ENCODE assay signal across 16 cellular contexts in the genomic region with DNA sequence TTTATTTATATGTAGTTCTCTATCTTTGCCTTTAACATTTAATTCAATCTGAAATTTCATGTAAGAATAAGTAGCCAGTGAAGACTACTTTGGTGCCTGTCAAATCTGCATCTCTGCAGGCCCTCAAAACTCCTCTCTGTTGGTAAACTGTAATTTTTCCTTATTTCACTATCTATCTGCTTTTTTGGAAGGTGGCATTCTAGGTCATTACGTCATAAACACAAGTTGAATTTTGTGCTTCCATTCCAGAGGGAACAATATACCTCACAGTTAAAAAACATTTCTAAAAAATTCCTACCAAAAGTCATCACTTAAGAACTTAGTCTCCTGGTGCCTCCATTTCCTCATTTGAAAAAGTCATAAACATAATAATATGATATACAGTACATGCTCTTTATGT.
DNase-seq lines count a peak whose midpoint lies in the region; ATAC-seq, FAIRE-seq and TF ChIP-seq lines count a peak whose summit lies in the region.
"Had no signal": no experiment of that assay in that cellular context is flagged by ENCODE, and none has a peak within 500 bp of the region (broad histone marks: within the 10 kb centered on the region; RNA-seq: fewer than 3 reads in every experiment).

No MANE protein-coding gene starts in this region.

- H3K27ac ChIP-seq in HepG2 (ENCODE audit: extremely low read length, insufficient read depth, low read length) (no peak overlapping the region), right lobe of liver (no peak overlapping the region), cingulate gyrus (ENCODE audit: low read depth, low read length) (peak overlapping the region; percentile 48), testis (no peak overlapping the region), esophagus squamous epithelium (no peak overlapping the region)
- H3K27ac ChIP-seq: BLaER1, GM23248 had no signal

- H3K27ac Mint-ChIP-seq in stimulated activated effector memory CD8-positive, alpha-beta T cell treated with anti-CD3 and anti-CD28 coated beads, Interleukin-12 subunit alpha, Interleukin-12 subunit beta, amount 100 ng/mL, for 72 hours: no peak overlapping the region
- H3K27ac Mint-ChIP-seq: CD14-positive monocyte; CD4-positive, alpha-beta memory T cell had no signal

- ATAC-seq in HepG2 (no peak), right lobe of liver (no peak)
- no peak for ATAC-seq in stimulated activated effector memory CD8-positive, alpha-beta T cell treated with anti-CD3 and anti-CD28 coated beads, Interleukin-12 subunit alpha, Interleukin-12 subunit beta, amount 100 ng/mL, for 72 hours

- no peak overlapping the region for H3K9ac ChIP-seq in HepG2 (ENCODE audit: insufficient read depth, low read depth, low read length)
- H3K9ac ChIP-seq: BLaER1, GM23248 had no signal

- no peak for TF ChIP-seq CTCF in HepG2 (CRISPR knock-in tag; IDR thresholded peaks at IDR 0.05)
- no peak for TF ChIP-seq CTCF in right lobe of liver (IDR thresholded peaks at IDR 0.05)
- no peak for TF ChIP-seq CTCF in testis (IDR thresholded peaks at IDR 0.05)
- no peak for TF ChIP-seq CTCF in esophagus squamous epithelium (IDR thresholded peaks at IDR 0.05)

- FAIRE-seq in HepG2 (lab: Jason Lieb, UNC): no peak
- FAIRE-seq: GM19239 had no signal

- no peaks in the 10 kb centered on the region for H3K36me3 Mint-ChIP-seq in stimulated activated effector memory CD8-positive, alpha-beta T cell treated with anti-CD3 and anti-CD28 coated beads, Interleukin-12 subunit alpha, Interleukin-12 subunit beta, amount 100 ng/mL, for 72 hours

- TF ChIP-seq RAD21 in HepG2 (CRISPR knock-in tag; IDR thresholded peaks at IDR 0.05): no peak

- 50% methylated on average over 1 of the region's 1 CpG for WGBS in HepG2 (ENCODE audit: low lambda C conversion rate)
- 100% methylated on average over 1 of the region's 1 CpG for WGBS in right lobe of liver (ENCODE audit: insufficient coverage, low coverage, low lambda C conversion rate, missing lambda C conversion rate)
- WGBS in testis, 2 donors: 88 to 93% methylated on average over 1 of the region's 1 CpG
- WGBS in esophagus squamous epithelium, 2 donors: 93 to 95% methylated on average over 1 of the region's 1 CpG

- no peak overlapping the region for H2AFZ ChIP-seq in HepG2 (ENCODE audit: low read length)
- H2AFZ ChIP-seq: GM23248 had no signal

- intact Hi-C loops in HepG2 (cut with micrococcal nuclease; ENCODE audit: unreplicated experiment) (no loop called here), right lobe of liver (cut with DNase I) (no loop called here), testis (cut with DNase I; ENCODE audit: low total_unique reads) (no loop called here), esophagus squamous epithelium (cut with DNase I) (no loop called here)

- H4K20me1 ChIP-seq in HepG2 (ENCODE audit: insufficient read depth, low read length): no peaks in the 10 kb centered on the region
- H4K20me1 ChIP-seq: BLaER1 had no signal

- no peak overlapping the region for H3K4me2 ChIP-seq in HepG2 (ENCODE audit: low read depth, low read length)
- H3K4me2 ChIP-seq: BLaER1 had no signal

- in situ Hi-C loops in HepG2 (cut with HindIII; ENCODE audit: extremely low pct_ligation_motif_present, low pct_unique_long_range_greater_than_20kb): no loop called here

- CTCF ChIA-PET in HepG2 (lab: Yijun Ruan, JAX; ENCODE audit: low intra/inter-chr PET ratio, low total read pairs): no interaction called here

- H3K27me3 ChIP-seq in HepG2 (ENCODE audit: control insufficient read depth in 1 of 2, insufficient read depth in 2 of 2, low read length in 2 of 2) (no peaks in the 10 kb centered on the region; a peak in 1 of 5 replicates), right lobe of liver (no peaks in the 10 kb centered on the region), testis (no peaks in the 10 kb centered on the region), esophagus squamous epithelium (no peaks in the 10 kb centered on the region)
- H3K27me3 ChIP-seq: BLaER1 had no signal

- no TSS peak for BruUV-seq in HepG2 (replicated peaks; lab: Mats Ljungman, UMichigan)

- TF ChIP-seq EP300 in HepG2 (IDR thresholded peaks at IDR 0.05; ENCODE audit: low read depth in 2 of 2, low read length in 2 of 2) (no peak), HepG2 (CRISPR knock-in tag; IDR thresholded peaks at IDR 0.05; ENCODE audit: borderline replicate concordance) (no peak)

- H3K4me3 ChIP-seq in HepG2 (replicated peaks in 1 of 3; ENCODE audit: insufficient read depth in 1 of 3, low read depth in 2 of 3, low read length in 3 of 3): no peak overlapping the region
- H3K4me3 ChIP-seq in right lobe of liver: no peak overlapping the region
- H3K4me3 ChIP-seq in testis: no peak overlapping the region
- no peak overlapping the region for H3K4me3 ChIP-seq in esophagus squamous epithelium
- H3K4me3 ChIP-seq: BLaER1, GM23248, HAP-1 had no signal

- peaks cover 0 to 4% of the 10 kb centered on the region in 2 experiments; a peak in 1 of 5 replicates for H3K36me3 ChIP-seq in HepG2 (replicated peaks in 1 of 2; ENCODE audit: control insufficient read depth in 1 of 2, insufficient read depth in 2 of 2, low read length in 2 of 2)
- no peaks in the 10 kb centered on the region for H3K36me3 ChIP-seq in right lobe of liver
- no peaks in the 10 kb centered on the region for H3K36me3 ChIP-seq in testis (ENCODE audit: low read depth, missing control alignments)
- H3K36me3 ChIP-seq in esophagus squamous epithelium: peaks cover 0 to 28% (median 0%) of the 10 kb centered on the region in 3 donors

- POLR2A ChIA-PET in HepG2 (lab: Yijun Ruan, JAX): no interaction called here

- no peaks in the 10 kb centered on the region for H3K4me1 ChIP-seq in HepG2 (ENCODE audit: insufficient read depth, low read length)
- peaks cover 0 to 28% (median 10%) of the 10 kb centered on the region in 4 donors for H3K4me1 ChIP-seq in right lobe of liver
- H3K4me1 ChIP-seq in testis: peaks cover 2% of the 10 kb centered on the region
- peaks cover 0 to 33% (median 0%) of the 10 kb centered on the region in 3 donors for H3K4me1 ChIP-seq in esophagus squamous epithelium
- H3K4me1 ChIP-seq: HAP-1 had no signal

- H3K79me2 ChIP-seq in HepG2 (ENCODE audit: insufficient read depth, low read length): no peaks in the 10 kb centered on the region

- DNase-seq in HepG2 (ENCODE audit: low spot score) (no peak), right lobe of liver (no peak), superior temporal gyrus (ENCODE audit: extremely low spot score) (peak; percentile 60), testis (no peak), esophagus squamous epithelium (lab: John Stamatoyannopoulos, UW) (no peak)
- DNase-seq in stimulated activated effector memory CD8-positive, alpha-beta T cell treated with anti-CD3 and anti-CD28 coated beads, Interleukin-12 subunit alpha, Interleukin-12 subunit beta, amount 100 ng/mL, for 72 hours (ENCODE audit: low spot score in 2 of 2): no peak
- DNase-seq: 8988T; CD4-positive, alpha-beta memory T cell; DMS79 treated with DMSO at 0.1 percent for 48 hours; GF-D8; GM23248 had no signal

- no peak overlapping the region for H3K4me3 Mint-ChIP-seq in stimulated activated effector memory CD8-positive, alpha-beta T cell treated with anti-CD3 and anti-CD28 coated beads, Interleukin-12 subunit alpha, Interleukin-12 subunit beta, amount 100 ng/mL, for 72 hours
- H3K4me3 Mint-ChIP-seq: CD14-positive monocyte; CD4-positive, alpha-beta memory T cell had no signal

- TF ChIP-seq POLR2A in HepG2 (IDR thresholded peaks at IDR 0.05; ENCODE audit: insufficient read depth in 1 of 2, low read depth in 2 of 2, low read length in 2 of 2): no peak
- TF ChIP-seq POLR2A in right lobe of liver (IDR thresholded peaks at IDR 0.05): no peak
- TF ChIP-seq POLR2A in testis (IDR thresholded peaks at IDR 0.05): no peak
- no peak for TF ChIP-seq POLR2A in esophagus squamous epithelium (IDR thresholded peaks at IDR 0.05)

- H3K9me3 Mint-ChIP-seq in stimulated activated effector memory CD8-positive, alpha-beta T cell treated with anti-CD3 and anti-CD28 coated beads, Interleukin-12 subunit alpha, Interleukin-12 subunit beta, amount 100 ng/mL, for 72 hours: no peaks in the 10 kb centered on the region
- H3K9me3 Mint-ChIP-seq: CD4-positive, alpha-beta memory T cell had no signal

- no peaks in the 10 kb centered on the region for H3K4me1 Mint-ChIP-seq in stimulated activated effector memory CD8-positive, alpha-beta T cell treated with anti-CD3 and anti-CD28 coated beads, Interleukin-12 subunit alpha, Interleukin-12 subunit beta, amount 100 ng/mL, for 72 hours
- H3K4me1 Mint-ChIP-seq: CD14-positive monocyte; CD4-positive, alpha-beta memory T cell had no signal

- no peaks in the 10 kb centered on the region for H3K9me3 ChIP-seq in HepG2 (ENCODE audit: low read length)
- no peaks in the 10 kb centered on the region for H3K9me3 ChIP-seq in right lobe of liver
- H3K9me3 ChIP-seq in testis: no peaks in the 10 kb centered on the region
- H3K9me3 ChIP-seq in esophagus squamous epithelium: no peaks in the 10 kb centered on the region
- H3K9me3 ChIP-seq: HAP-1 had no signal

TF ChIP-seq in HepG2, 621 proteins besides CTCF, POLR2A, EP300 and RAD21 (continues in another document):
- TF ChIP-seq, protein P1, sequence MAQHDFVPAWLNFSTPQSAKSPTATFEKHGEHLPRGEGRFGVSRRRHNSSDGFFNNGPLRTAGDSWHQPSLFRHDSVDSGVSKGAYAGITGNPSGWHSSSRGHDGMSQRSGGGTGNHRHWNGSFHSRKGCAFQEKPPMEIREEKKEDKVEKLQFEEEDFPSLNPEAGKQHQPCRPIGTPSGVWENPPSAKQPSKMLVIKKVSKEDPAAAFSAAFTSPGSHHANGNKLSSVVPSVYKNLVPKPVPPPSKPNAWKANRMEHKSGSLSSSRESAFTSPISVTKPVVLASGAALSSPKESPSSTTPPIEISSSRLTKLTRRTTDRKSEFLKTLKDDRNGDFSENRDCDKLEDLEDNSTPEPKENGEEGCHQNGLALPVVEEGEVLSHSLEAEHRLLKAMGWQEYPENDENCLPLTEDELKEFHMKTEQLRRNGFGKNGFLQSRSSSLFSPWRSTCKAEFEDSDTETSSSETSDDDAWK (CRISPR knock-in tag; IDR thresholded peaks at IDR 0.05): no peak
- peak; percentile 43 for TF ChIP-seq CREB1 (IDR thresholded peaks at IDR 0.05)
- TF ChIP-seq CREB1 (CRISPR knock-in tag; IDR thresholded peaks at IDR 0.05): no peak
- TF ChIP-seq ATF7 (IDR thresholded peaks at IDR 0.05): peak; percentile 71
- TF ChIP-seq ATF7 (CRISPR knock-in tag; IDR thresholded peaks at IDR 0.05): no peak
- no peak for TF ChIP-seq MYPOP (CRISPR knock-in tag; IDR thresholded peaks at IDR 0.05)
- TF ChIP-seq MAF1 (CRISPR knock-in tag; IDR thresholded peaks at IDR 0.05; ENCODE audit: borderline replicate concordance): no peak
- no peak for TF ChIP-seq ZNF713 (CRISPR knock-in tag; IDR thresholded peaks at IDR 0.05)
- no peak for TF ChIP-seq HOXA7 (CRISPR knock-in tag; IDR thresholded peaks at IDR 0.05)
